ENCODE assay signal across 9 cellular contexts in the genomic region with DNA sequence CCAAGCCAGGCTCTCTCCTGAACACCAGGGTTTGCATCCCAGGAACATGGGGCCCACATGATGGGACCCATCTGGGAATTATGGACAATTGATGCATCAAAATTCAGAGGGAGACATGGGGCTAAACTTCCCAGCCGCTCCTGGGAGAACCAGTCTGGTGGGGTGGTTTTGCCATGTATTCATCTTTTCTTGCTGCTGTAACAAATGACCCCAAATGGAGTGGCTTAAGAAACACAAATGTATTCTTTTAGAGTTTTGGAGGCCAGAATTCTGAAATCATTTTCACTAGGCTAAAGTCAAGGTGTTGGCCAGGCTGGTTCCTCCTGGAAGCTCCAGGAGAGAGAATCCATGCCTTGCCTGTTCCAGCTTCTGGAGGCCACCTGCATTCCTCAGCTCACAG. TPM values are rescaled to one million over a fixed set of nuclear protein-coding genes. Genes with fewer than 3 reads are reported as not detected.
"Had no signal": no experiment of that assay in that cellular context is flagged by ENCODE, and none has a peak within 500 bp of the region (broad histone marks: within the 10 kb centered on the region; RNA-seq: fewer than 3 reads in every experiment).

No MANE protein-coding gene starts in this region.

- H3K4me3 ChIP-seq: GM12878 had no signal

- DNase-seq: GDM1, GF-D8 had no signal

- ATAC-seq: GM12878 had no signal

- FAIRE-seq: G401.6, GM12878, GM12891, GM12892, GM18507, GM19239 had no signal

RNA-seq across cellular contexts. Expression of gene SLC13A3, which starts 6.5 kb away (rescaled TPM):
- total RNA-seq: G401 had no signal
